Comparison of ENCODE assay signal across 13 cellular contexts in the genomic region with DNA sequence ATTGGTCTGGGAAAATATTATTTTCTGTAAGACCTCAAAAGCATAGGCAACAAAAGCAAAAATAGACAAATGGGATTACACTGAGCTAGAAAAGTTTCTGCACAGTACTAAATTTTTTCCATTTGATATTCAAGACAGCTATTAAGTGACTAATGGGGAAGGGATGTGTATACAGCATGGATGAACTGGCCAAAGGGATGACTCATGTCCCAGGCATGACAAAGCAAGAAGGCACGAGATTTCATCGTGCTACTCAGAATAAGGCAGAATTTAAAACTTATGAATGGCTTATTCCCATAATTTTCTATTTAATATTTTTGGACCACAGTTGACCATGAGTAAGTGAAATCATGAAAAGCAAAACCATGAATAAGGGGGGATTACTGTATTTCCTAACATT.
DNase-seq lines count a peak whose midpoint lies in the region; ATAC-seq, FAIRE-seq and TF ChIP-seq lines count a peak whose summit lies in the region.
"Had no signal": no experiment of that assay in that cellular context is flagged by ENCODE, and none has a peak within 500 bp of the region (broad histone marks: within the 10 kb centered on the region; RNA-seq: fewer than 3 reads in every experiment).

No MANE protein-coding gene starts in this region.

- POLR2A ChIA-PET in PC-9 (lab: Charles Lee; ENCODE audit: unreplicated experiment) (interaction anchor here (0.5 kb wide), 1 partner anchor 295 kb away, joined by 4 read pairs; no protein-coding TSS in a partner anchor), H1 (lab: Charles Lee; ENCODE audit: partially characterized antibody) (no interaction called here)

- WGBS in H1 (ENCODE audit: extremely low coverage in 1 of 2, insufficient coverage in 1 of 2, insufficient read length in 1 of 2, insufficient replicate concordance in 2 of 2, low coverage in 1 of 2, low lambda C conversion rate in 2 of 2, missing lambda C conversion rate in 1 of 2), 2 experiments, result 87% methylated on average over 2 of the region's 2 CpGs; no CpG with 5 or more reads in 1 of the 2 experiments
- WGBS in mesodermal cell (ENCODE audit: insufficient coverage in 2 of 2), 2 experiments, result 17% methylated on average over 2 of the region's 2 CpGs; no CpG with 5 or more reads in 1 of the 2 experiments

- no peaks in the 10 kb centered on the region for H3F3A ChIP-seq in PC-9 (ENCODE audit: insufficient read depth, low read depth)

- H3K14ac ChIP-seq in H1 (ENCODE audit: insufficient read length), result no peak overlapping the region

- H2BK5ac ChIP-seq in H1 (ENCODE audit: low read depth, low read length), result no peak overlapping the region

- no peaks in the 10 kb centered on the region for H3K9me3 ChIP-seq in PC-9 (ENCODE audit: insufficient read depth, low read depth)
- H3K9me3 ChIP-seq in H1 (ENCODE audit: insufficient read depth in 2 of 2, low read depth in 1 of 2, low read length in 1 of 2), result no peaks in the 10 kb centered on the region
- no peaks in the 10 kb centered on the region for H3K9me3 ChIP-seq in mesodermal cell (ENCODE audit: control insufficient read depth, low read length)
- H3K9me3 ChIP-seq: thyroid gland had no signal

- H3K79me2 ChIP-seq in PC-9 (ENCODE audit: low read depth) (no peaks in the 10 kb centered on the region), H1 (ENCODE audit: control insufficient read depth in 1 of 2, insufficient read depth in 2 of 2, low read length in 2 of 2) (no peaks in the 10 kb centered on the region)

- no peak overlapping the region for H3K56ac ChIP-seq in H1 (replicated peaks; ENCODE audit: insufficient read length, low read depth, low read length)

- TF ChIP-seq CTCF in PC-9 (conservative IDR thresholded peaks at IDR 0.05), result no peak
- no peak for TF ChIP-seq CTCF in H1 (IDR thresholded peaks at IDR 0.05; ENCODE audit: control extremely low read depth in 1 of 3, insufficient read depth in 1 of 3, low read depth in 1 of 3, low read length in 3 of 3)

- no peak overlapping the region for H2AFZ ChIP-seq in PC-9
- H2AFZ ChIP-seq in H1 (ENCODE audit: low read length), result no peak overlapping the region

- H4K91ac ChIP-seq in H1 (replicated peaks; ENCODE audit: insufficient read length, low read length), result no peak overlapping the region

- intact Hi-C loops in PC-9 (cut with micrococcal nuclease; ENCODE audit: unreplicated experiment) (no loop called here), left colon (cut with DNase I, micrococcal nuclease) (no loop called here)

- ATAC-seq in left colon, result no peak
- no peak for ATAC-seq in HG02759 (IDR thresholded peaks at IDR 0.05; ENCODE audit: unreplicated experiment)
- ATAC-seq: Right ventricle myocardium inferior had no signal

- no peak overlapping the region for H2BK120ac ChIP-seq in H1 (replicated peaks; ENCODE audit: low read depth, low read length)

- H3K4ac ChIP-seq in H1 (replicated peaks; ENCODE audit: insufficient read length, low read depth, low read length), result no peak overlapping the region

- H4K8ac ChIP-seq in H1 (ENCODE audit: extremely low read depth, insufficient read depth, low read length), result no peak overlapping the region

- no peaks in the 10 kb centered on the region for H3K36me3 ChIP-seq in PC-9 (ENCODE audit: low read depth)
- no peaks in the 10 kb centered on the region for H3K36me3 ChIP-seq in H1 (ENCODE audit: control insufficient read depth in 2 of 4, insufficient read depth in 4 of 4, low read length in 3 of 4)
- no peaks in the 10 kb centered on the region for H3K36me3 ChIP-seq in mesodermal cell (ENCODE audit: control insufficient read depth, insufficient read depth, low read length)
- H3K36me3 ChIP-seq: thyroid gland had no signal

- TF ChIP-seq POLR2A in H1 (IDR thresholded peaks at IDR 0.05; ENCODE audit: control extremely low read depth in 1 of 2, low read depth in 2 of 2, low read length in 2 of 2), result no peak

- H2BK15ac ChIP-seq in H1 (ENCODE audit: low read length), result no peak overlapping the region

- H3K4me2 ChIP-seq in PC-9, result no peak overlapping the region
- no peak overlapping the region for H3K4me2 ChIP-seq in H1 (ENCODE audit: insufficient read depth in 1 of 2, low read depth in 2 of 2, low read length in 2 of 2)

- no peak for FAIRE-seq in H1 (lab: Jason Lieb, UNC)
- FAIRE-seq: D721Med had no signal

- no peak overlapping the region for H2AK5ac ChIP-seq in H1 (ENCODE audit: low read depth, low read length)

- DNase-seq in DMS53 (lab: John Stamatoyannopoulos, UW) (peak; percentile 74), PC-9 (peak; percentile 54 to 63), H1 (ENCODE audit: low read depth in 1 of 2, low spot score in 2 of 2) (no peak), Kasumi-1 (lab: John Stamatoyannopoulos, UW) (no peak), cortex of kidney (lab: John Stamatoyannopoulos, UW) (no peak), left colon (no peak)
- DNase-seq: head of caudate nucleus, nephron progenitor cell, thyroid gland had no signal

- no peak overlapping the region for H3K23ac ChIP-seq in H1 (ENCODE audit: insufficient read length)

- no peaks in the 10 kb centered on the region for H3K9me2 ChIP-seq in PC-9 (ENCODE audit: insufficient read depth)

- H3K27me3 ChIP-seq in PC-9 (ENCODE audit: insufficient read depth, low read depth) (no peaks in the 10 kb centered on the region), H1 (replicated peaks in 1 of 4; ENCODE audit: control insufficient read depth in 3 of 4, extremely low read depth in 1 of 4, insufficient read depth in 3 of 4, low read length in 3 of 4) (no peaks in the 10 kb centered on the region)
- H3K27me3 ChIP-seq: thyroid gland had no signal

- H4K5ac ChIP-seq in H1 (ENCODE audit: insufficient read length, low read depth, low read length), result no peak overlapping the region

- no peak overlapping the region for H3K4me3 ChIP-seq in PC-9
- no peak overlapping the region for H3K4me3 ChIP-seq in H1 (ENCODE audit: extremely low read depth in 1 of 4, insufficient read depth in 2 of 4, low read depth in 3 of 4, low read length in 4 of 4)
- no peak overlapping the region for H3K4me3 ChIP-seq in mesodermal cell (ENCODE audit: extremely low read depth, insufficient read depth, low read length, poor library complexity, severe bottlenecking)
- H3K4me3 ChIP-seq: thyroid gland had no signal

- H3K27ac ChIP-seq in PC-9 (no peak overlapping the region), H1 (ENCODE audit: low read depth, low read length) (no peak overlapping the region), mesodermal cell (ENCODE audit: low read depth, low read length, severe bottlenecking) (peak overlapping the region; percentile 52)
- H3K27ac ChIP-seq: thyroid gland had no signal

- H4K20me1 ChIP-seq in PC-9 (ENCODE audit: insufficient read depth), result no peaks in the 10 kb centered on the region; the same call in 1 of the 2 replicates
- no peaks in the 10 kb centered on the region for H4K20me1 ChIP-seq in H1 (replicated peaks in 1 of 2; ENCODE audit: control insufficient read depth in 1 of 2, insufficient read depth in 2 of 2, low read length in 2 of 2)

- no TSS peak for BruUV-seq in PC-9 (replicated peaks; lab: Mats Ljungman, UMichigan)

- no peak overlapping the region for H3K18ac ChIP-seq in H1 (ENCODE audit: extremely low read depth, low read length)

- TF ChIP-seq RAD21 in H1 (IDR thresholded peaks at IDR 0.05 in 1 of 2, conservative IDR thresholded peaks at IDR 0.05 in 1 of 2; ENCODE audit: low read depth in 2 of 2, low read length in 2 of 2), result no peak

- H3K79me1 ChIP-seq in H1 (ENCODE audit: low read depth, low read length), result no peaks in the 10 kb centered on the region

- H3K9ac ChIP-seq in H1 (replicated peaks in 1 of 4; ENCODE audit: extremely low read depth in 1 of 4, low read depth in 3 of 4, low read length in 3 of 4), result no peak overlapping the region

- H3K4me1 ChIP-seq in PC-9 (replicated peaks; ENCODE audit: insufficient read depth) (no peaks in the 10 kb centered on the region), H1 (replicated peaks in 1 of 4; ENCODE audit: control insufficient read depth in 3 of 4, insufficient read depth in 4 of 4, low read length in 3 of 4) (no peaks in the 10 kb centered on the region), mesodermal cell (ENCODE audit: control insufficient read depth, insufficient read depth, low read length, poor library complexity, severe bottlenecking) (no peaks in the 10 kb centered on the region)
- H3K4me1 ChIP-seq: thyroid gland had no signal

- CTCF ChIA-PET in PC-9 (lab: Charles Lee), result no interaction called here
- CTCF ChIA-PET in H1 (lab: Charles Lee; ENCODE audit: partially characterized antibody), result no interaction called here

- no peak overlapping the region for H2BK12ac ChIP-seq in H1 (ENCODE audit: low read depth, low read length)

- TF ChIP-seq EP300 in H1 (IDR thresholded peaks at IDR 0.05; ENCODE audit: borderline replicate concordance in 1 of 2, low read depth in 2 of 2, low read length in 2 of 2), result no peak

- H2BK20ac ChIP-seq in H1 (ENCODE audit: low read length), result no peak overlapping the region

- no peaks in the 10 kb centered on the region for H3K23me2 ChIP-seq in H1 (ENCODE audit: low read depth, low read length)

TF ChIP-seq in H1, 55 proteins besides CTCF, POLR2A, EP300 and RAD21:
- no peak for TF ChIP-seq BACH1 (IDR thresholded peaks at IDR 0.05; ENCODE audit: low read length)
- TF ChIP-seq, protein P1, sequence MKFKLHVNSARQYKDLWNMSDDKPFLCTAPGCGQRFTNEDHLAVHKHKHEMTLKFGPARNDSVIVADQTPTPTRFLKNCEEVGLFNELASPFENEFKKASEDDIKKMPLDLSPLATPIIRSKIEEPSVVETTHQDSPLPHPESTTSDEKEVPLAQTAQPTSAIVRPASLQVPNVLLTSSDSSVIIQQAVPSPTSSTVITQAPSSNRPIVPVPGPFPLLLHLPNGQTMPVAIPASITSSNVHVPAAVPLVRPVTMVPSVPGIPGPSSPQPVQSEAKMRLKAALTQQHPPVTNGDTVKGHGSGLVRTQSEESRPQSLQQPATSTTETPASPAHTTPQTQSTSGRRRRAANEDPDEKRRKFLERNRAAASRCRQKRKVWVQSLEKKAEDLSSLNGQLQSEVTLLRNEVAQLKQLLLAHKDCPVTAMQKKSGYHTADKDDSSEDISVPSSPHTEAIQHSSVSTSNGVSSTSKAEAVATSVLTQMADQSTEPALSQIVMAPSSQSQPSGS (IDR thresholded peaks at IDR 0.05; ENCODE audit: low read length), result no peak
- peak; percentile 80; the same call in 1 of the 2 replicates for TF ChIP-seq JUND (IDR thresholded peaks at IDR 0.05; ENCODE audit: low read length)
- no peak for TF ChIP-seq CEBPB (IDR thresholded peaks at IDR 0.05; ENCODE audit: low read depth, low read length)
- no peak for TF ChIP-seq EZH2 (IDR thresholded peaks at IDR 0.05; ENCODE audit: low read depth, low read length, severe bottlenecking)

Comparison
In these comparisons a context has a peak if more than half of its experiments do, and no peak if none do; other contexts are left out.
1. DNase-seq: peak in DMS53 (single experiment) and PC-9 (2 of 2); none in H1 (0 of 2), Kasumi-1 (0 of 2), cortex of kidney (single experiment) and left colon (0 of 2).